In genomic region chr6:104402572-104402971, GRCh38 we compare ENCODE assay signal across 10 cellular contexts.
"Had no signal": no experiment of that assay in that cellular context is flagged by ENCODE, and none has a peak within 500 bp of the region (broad histone marks: within the 10 kb centered on the region; RNA-seq: fewer than 3 reads in every experiment).

No MANE protein-coding gene starts in this region.

- H3K36me3 ChIP-seq: cardiac muscle cell, heart left ventricle, left lung had no signal

- H3K9me3 ChIP-seq: heart left ventricle, left lung had no signal

- H3K27me3 ChIP-seq: cardiac muscle cell, heart left ventricle, left lung had no signal

- H3K4me1 ChIP-seq: heart left ventricle, left lung had no signal

- ATAC-seq: activated CD4-positive, alpha-beta T cell treated with anti-CD3 and anti-CD28 coated beads for 36 hours; heart left ventricle; left lung; natural killer cell; right cardiac atrium had no signal

- H3K4me3 ChIP-seq: cardiac muscle cell, heart left ventricle, left lung had no signal

- H3K27ac ChIP-seq: cardiac muscle cell, heart left ventricle, left lung, VCaP had no signal

- DNase-seq: activated CD4-positive, alpha-beta T cell treated with anti-CD3 and anti-CD28 coated beads for 36 hours; activated naive CD4-positive, alpha-beta T cell; aorta; heart left ventricle; left lung; natural killer cell; right cardiac atrium; small intestine had no signal
